ENCODE assay signal across 8 cellular contexts in genomic region chr16:11977206-11978041, GRCh38. TPM values are rescaled to one million over a fixed set of nuclear protein-coding genes. Genes with fewer than 3 reads are reported as not detected.
DNase-seq lines count a peak whose midpoint lies in the region; ATAC-seq and TF ChIP-seq lines count a peak whose summit lies in the region.

No MANE protein-coding gene starts in this region.

- no peak for ATAC-seq in CD4-positive, CD25-positive, alpha-beta regulatory T cell (ENCODE audit: low read depth in 2 of 2)
- no peak for ATAC-seq in GM21737 (IDR thresholded peaks at IDR 0.05; ENCODE audit: unreplicated experiment)

- no peak for TF ChIP-seq POLR2A in stomach (IDR thresholded peaks at IDR 0.05)

- TF ChIP-seq CTCF in brain (conservative IDR thresholded peaks at IDR 0.05) (no peak), stomach (IDR thresholded peaks at IDR 0.05) (no peak), GM13976 (IDR thresholded peaks at IDR 0.05; ENCODE audit: borderline replicate concordance, control extremely low read depth, extremely low read depth, insufficient read depth, missing control alignments) (no peak)

- no peaks in the 10 kb centered on the region for H3K36me3 Mint-ChIP-seq in CD4-positive, CD25-positive, alpha-beta regulatory T cell
- peaks cover 19% of the 10 kb centered on the region for H3K36me3 Mint-ChIP-seq in brain

- H3K27ac ChIP-seq in CD4-positive, CD25-positive, alpha-beta regulatory T cell (ENCODE audit: insufficient read depth, low read length, poor library complexity, severe bottlenecking) = no peak overlapping the region
- peak overlapping the region; percentile 69 for H3K27ac ChIP-seq in KOPT-K1 (ENCODE audit: low read depth, low read length, poor library complexity, severe bottlenecking)
- peak overlapping the region; percentile 52 to 91 (median 86) for H3K27ac ChIP-seq in stomach

- H3K27ac Mint-ChIP-seq in CD4-positive, CD25-positive, alpha-beta regulatory T cell = peak overlapping the region; percentile 91 to 94 (median 93)
- H3K27ac Mint-ChIP-seq in brain = peak overlapping the region; percentile 71 to 94 (median 91)

- no peaks in the 10 kb centered on the region for H3K9me3 Mint-ChIP-seq in CD4-positive, CD25-positive, alpha-beta regulatory T cell
- H3K9me3 Mint-ChIP-seq in brain = no peaks in the 10 kb centered on the region

- no peaks in the 10 kb centered on the region for H3K9me3 ChIP-seq in CD4-positive, CD25-positive, alpha-beta regulatory T cell (ENCODE audit: control insufficient read depth in 2 of 2, low read length in 2 of 2)
- H3K9me3 ChIP-seq in KOPT-K1 (ENCODE audit: insufficient read depth, low read length, poor library complexity, severe bottlenecking) = no peaks in the 10 kb centered on the region
- no peaks in the 10 kb centered on the region for H3K9me3 ChIP-seq in stomach

- TF ChIP-seq EP300 in stomach (IDR thresholded peaks at IDR 0.05) = no peak

- no peaks in the 10 kb centered on the region for H3K27me3 Mint-ChIP-seq in CD4-positive, CD25-positive, alpha-beta regulatory T cell
- peaks cover 11% of the 10 kb centered on the region for H3K27me3 Mint-ChIP-seq in brain

- intact Hi-C loops in stomach (cut with DNase I; ENCODE audit: low total_unique reads) = loop anchor here (10.0 kb wide), 1 partner anchor 87 kb away; no protein-coding TSS in a partner anchor

- H3K27me3 ChIP-seq in CD4-positive, CD25-positive, alpha-beta regulatory T cell (ENCODE audit: control insufficient read depth, insufficient read depth, low read length) = no peaks in the 10 kb centered on the region
- H3K27me3 ChIP-seq in stomach = no peaks in the 10 kb centered on the region

- peak overlapping the region; percentile 73 for H3K4me3 ChIP-seq in CD4-positive, CD25-positive, alpha-beta regulatory T cell (ENCODE audit: low read depth, low read length)
- peak overlapping the region; percentile 85 to 96 (median 90) for H3K4me3 ChIP-seq in stomach

- H3K4me1 Mint-ChIP-seq in CD4-positive, CD25-positive, alpha-beta regulatory T cell = peaks cover 0 to 49% (median 25%) of the 10 kb centered on the region in 4 donors
- H3K4me1 Mint-ChIP-seq in brain = peaks cover 44% of the 10 kb centered on the region

- WGBS in stomach, 5 donors = 18 to 25% (median 20%) methylated on average over 15 of the region's 15 CpGs

- H3K4me3 Mint-ChIP-seq in CD4-positive, CD25-positive, alpha-beta regulatory T cell = peak overlapping the region; percentile 76 to 98 (median 93)
- H3K4me3 Mint-ChIP-seq in brain = peak overlapping the region; percentile 85 to 97 (median 93)

- peak in 1 of 3 donors; percentile 14 for DNase-seq in CD4-positive, CD25-positive, alpha-beta regulatory T cell
- DNase-seq in islet precursor cell = peak; percentile 73
- DNase-seq in stomach = no peak
- DNase-seq in putamen (ENCODE audit: low spot score) = no peak
- no peak for DNase-seq in GM13976 (ENCODE audit: low spot score)

- peaks cover 23% of the 10 kb centered on the region for H3K4me1 ChIP-seq in CD4-positive, CD25-positive, alpha-beta regulatory T cell (ENCODE audit: control insufficient read depth, insufficient read depth, low read length, poor library complexity, severe bottlenecking)
- H3K4me1 ChIP-seq in stomach = peaks cover 6 to 26% (median 23%) of the 10 kb centered on the region in 4 donors

- no peaks in the 10 kb centered on the region for H3K36me3 ChIP-seq in CD4-positive, CD25-positive, alpha-beta regulatory T cell (ENCODE audit: control insufficient read depth, insufficient read depth, low read length)
- H3K36me3 ChIP-seq in KOPT-K1 (ENCODE audit: insufficient read depth, low read length) (no peaks in the 10 kb centered on the region; the same call in 1 of the 2 replicates), stomach (peaks cover 0 to 18% (median 7%) of the 10 kb centered on the region in 4 donors)

- in situ Hi-C loops in GM13976 (cut with MboI; ENCODE audit: low sequenced_read_pairs, unreplicated experiment) = no loop called here

RNA-seq across cellular contexts. Expression of gene SNX29, which starts 0.9 kb away (rescaled TPM):
- 32.9 TPM for total RNA-seq in CD4-positive, CD25-positive, alpha-beta regulatory T cell
- polyA plus RNA-seq in CD4-positive, CD25-positive, alpha-beta regulatory T cell = 10 to 100 TPM in 3 of 4 donors, 1 to 10 TPM in 1; 9.2 to 13.5 (median 11.7) TPM
- 13.6 TPM for polyA plus RNA-seq in brain (ENCODE audit: insufficient read depth, low read depth, low replicate concordance)
- total RNA-seq in stomach = 10 to 100 TPM; 17.1 to 37.5 (median 18.9) TPM
- 1 to 10 TPM; 3.0 to 4.7 (median 3.7) TPM for polyA plus RNA-seq in stomach

RNA-seq across cellular contexts. Expression of gene TNFRSF17, which starts 12.4 kb away (rescaled TPM):
- total RNA-seq in CD4-positive, CD25-positive, alpha-beta regulatory T cell = not detected
- polyA plus RNA-seq in CD4-positive, CD25-positive, alpha-beta regulatory T cell = not detected
- polyA plus RNA-seq in brain (ENCODE audit: insufficient read depth, low read depth, low replicate concordance) (not detected), stomach (1 to 10 TPM; 1.1 to 2.0 (median 1.6) TPM)
- 1 to 10 TPM in 1 of 5 donors, not detected in 4; 7.4 TPM for total RNA-seq in stomach

RNA-seq across cellular contexts. Expression of gene NPIPB2, which starts 35.6 kb away (rescaled TPM):
- 17.5 TPM for total RNA-seq in CD4-positive, CD25-positive, alpha-beta regulatory T cell
- polyA plus RNA-seq in CD4-positive, CD25-positive, alpha-beta regulatory T cell = 1 to 10 TPM in 1 of 4 donors, under 1 TPM in 2, not detected in 1; 0.44 to 3.7 (median 0.78) TPM
- polyA plus RNA-seq in brain (ENCODE audit: insufficient read depth, low read depth, low replicate concordance) (7.8 TPM), stomach (1 to 10 TPM; 1.8 to 8.1 (median 3.1) TPM)
- total RNA-seq in stomach = 10 to 100 TPM in 4 of 5 donors, 1 to 10 TPM in 1; 1.7 to 55.8 (median 29.4) TPM
